In genomic region chr6:11414564-11414963, GRCh38 we compare ENCODE assay signal across 8 cellular contexts.
DNase-seq lines count a peak whose midpoint lies in the region; ATAC-seq and TF ChIP-seq lines count a peak whose summit lies in the region.

No MANE protein-coding gene starts in this region.

- no peaks in the 10 kb centered on the region for H3K9me2 ChIP-seq in PC-3 (replicated peaks; ENCODE audit: low read length)

- peak; percentile 81 for ATAC-seq in PC-3

- H3K27me3 ChIP-seq in PC-3 (ENCODE audit: low read length) (no peaks in the 10 kb centered on the region), A673 (replicated peaks; ENCODE audit: insufficient read depth, low read depth, low read length, poor library complexity) (no peaks in the 10 kb centered on the region)

- POLR2A ChIA-PET in PC-3 (lab: Charles Lee; ENCODE audit: unreplicated experiment) = no interaction called here
- POLR2A ChIA-PET in A673 (lab: Charles Lee; ENCODE audit: low non-redundant PET) = no interaction called here

- H3K36me3 ChIP-seq in PC-3 (ENCODE audit: low read depth, low read length) (no peaks in the 10 kb centered on the region), A673 (ENCODE audit: insufficient read depth, low read length, poor library complexity, severe bottlenecking) (no peaks in the 10 kb centered on the region)

- no peak for TF ChIP-seq CTCF in PC-3 (conservative IDR thresholded peaks at IDR 0.05; ENCODE audit: low read depth, low read length)
- TF ChIP-seq CTCF in choroid plexus epithelial cell (conservative IDR thresholded peaks at IDR 0.05; ENCODE audit: low read depth, low read length) = no peak
- TF ChIP-seq CTCF in A673 (conservative IDR thresholded peaks at IDR 0.05; ENCODE audit: low read depth, low read length) = no peak

- peak overlapping the region; percentile 30 for H3K4me2 ChIP-seq in PC-3 (ENCODE audit: low read length)

- BruUV-seq in PC-3 (replicated peaks; lab: Mats Ljungman, UMichigan) (no TSS peak), A673 (replicated peaks; lab: Mats Ljungman, UMichigan) (no TSS peak)

- H3K4me3 ChIP-seq in PC-3 (ENCODE audit: low read length) = 0 out of 2 replicates have a peak overlapping the region, but pooled peaks have one; percentile 8
- no peak overlapping the region for H3K4me3 ChIP-seq in choroid plexus epithelial cell (ENCODE audit: low read depth, low read length)
- no peak overlapping the region for H3K4me3 ChIP-seq in A673 (ENCODE audit: low read depth, low read length, poor library complexity, severe bottlenecking)

- CTCF ChIA-PET in PC-3 (lab: Charles Lee) (no interaction called here), A673 (lab: Charles Lee) (no interaction called here)

- H3K9me3 ChIP-seq in PC-3 (ENCODE audit: low read length) = no peaks in the 10 kb centered on the region
- no peaks in the 10 kb centered on the region for H3K9me3 ChIP-seq in A673 (ENCODE audit: low read depth, low read length, poor library complexity, severe bottlenecking)

- H3K27ac ChIP-seq in PC-3 (ENCODE audit: low read length) (peak overlapping the region; percentile 74), A673 (ENCODE audit: low read depth, low read length, poor library complexity, severe bottlenecking) (no peak overlapping the region)

- H3K4me1 ChIP-seq in PC-3 (ENCODE audit: insufficient read depth, low read length) (peaks cover 18% of the 10 kb centered on the region), A673 (ENCODE audit: insufficient read depth, low read length, poor library complexity, severe bottlenecking) (peaks cover 11% of the 10 kb centered on the region)

- H4K20me1 ChIP-seq in PC-3 (ENCODE audit: low read length) = no peaks in the 10 kb centered on the region

- peak; percentile 31 for DNase-seq in stimulated activated CD4-positive, alpha-beta T cell treated with anti-CD3 and anti-CD28 coated beads, Interleukin-1b, Interleukin-23, amount 100 ng/mL, for 48 hours
- DNase-seq in stimulated activated CD4-positive, alpha-beta T cell treated with anti-CD3 and anti-CD28 coated beads, Interleukin-2, amount 100 ng/mL, for 48 hours = no peak
- DNase-seq in PC-3 (peak; percentile 92), choroid plexus epithelial cell (ENCODE audit: low read depth) (peak; percentile 38), A673 (ENCODE audit: low spot score) (no peak), activated gamma-delta T cell (lab: John Stamatoyannopoulos, UW) (no peak), NCI-H1417 treated with DMSO at 0.1 percent for 48 hours (lab: John Stamatoyannopoulos, UW) (no peak), NCI-H146 treated with DMSO at 0.1 percent for 48 hours (lab: John Stamatoyannopoulos, UW; ENCODE audit: unreplicated experiment) (no peak)

- H3K79me2 ChIP-seq in PC-3 (ENCODE audit: low read length) = no peaks in the 10 kb centered on the region

- peak overlapping the region; percentile 51 for H3K9ac ChIP-seq in PC-3 (ENCODE audit: low read length)

- H3F3A ChIP-seq in PC-3 (ENCODE audit: low read length, unreplicated experiment) = no peaks in the 10 kb centered on the region

- peak overlapping the region; percentile 6; the same call in 1 of the 2 replicates for H2AFZ ChIP-seq in PC-3 (ENCODE audit: low read length)

- intact Hi-C loops in PC-3 (cut with micrococcal nuclease) = no loop called here
- intact Hi-C loops in A673 (cut with micrococcal nuclease; ENCODE audit: unreplicated experiment) = no loop called here

Comparison
In these comparisons a context has a peak if more than half of its experiments do, and no peak if none do; other contexts are left out.
1. DNase-seq: peak in stimulated activated CD4-positive, alpha-beta T cell treated with anti-CD3 and anti-CD28 coated beads, Interleukin-1b, Interleukin-23, amount 100 ng/mL, for 48 hours (single experiment), PC-3 (single experiment) and choroid plexus epithelial cell (single experiment); none in stimulated activated CD4-positive, alpha-beta T cell treated with anti-CD3 and anti-CD28 coated beads, Interleukin-2, amount 100 ng/mL, for 48 hours (0 of 2), A673 (single experiment), activated gamma-delta T cell (single experiment), NCI-H1417 treated with DMSO at 0.1 percent for 48 hours (single experiment) and NCI-H146 treated with DMSO at 0.1 percent for 48 hours (single experiment).